ENCODE assay signal across 8 cellular contexts in the genomic region with DNA sequence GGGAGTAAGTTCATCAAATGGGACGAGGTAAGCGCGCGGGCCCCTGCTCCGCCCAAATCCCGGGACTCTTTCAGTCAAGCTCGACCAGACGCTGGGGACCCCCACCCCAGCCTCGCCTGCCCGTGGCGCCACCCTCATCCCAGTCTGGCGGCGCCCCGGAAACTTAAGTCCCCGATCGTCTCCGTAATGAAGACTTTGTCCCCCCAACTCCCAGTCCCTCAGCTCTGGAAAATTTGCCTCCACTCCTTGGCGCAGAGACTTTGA. TPM values are rescaled to one million over a fixed set of nuclear protein-coding genes. Genes with fewer than 3 reads are reported as not detected.
DNase-seq lines count a peak whose midpoint lies in the region; ATAC-seq, FAIRE-seq and TF ChIP-seq lines count a peak whose summit lies in the region.

No MANE protein-coding gene starts in this region.

- ATAC-seq in GM18502 (IDR thresholded peaks at IDR 0.05; ENCODE audit: poor library complexity, unreplicated experiment), result peak; percentile 17
- ATAC-seq in sciatic nerve, result peak; percentile 0
- no peak for ATAC-seq in GM21825 (IDR thresholded peaks at IDR 0.05; ENCODE audit: unreplicated experiment)

- H3K4me3 ChIP-seq in fibroblast of pulmonary artery (replicated peaks; ENCODE audit: low read depth, low read length), result peak overlapping the region; percentile 85

- POLR2A ChIA-PET in RWPE1 (lab: Yijun Ruan, JAX; ENCODE audit: low non-redundant PET), result interaction anchor here (1.4 kb wide), 1 partner anchor 16 kb away, joined by 4 read pairs; no protein-coding TSS in a partner anchor

- no peak for TF ChIP-seq POLR2A in H54 (IDR thresholded peaks at IDR 0.05; ENCODE audit: low read depth, low read length)

- TF ChIP-seq CTCF in RWPE1 (conservative IDR thresholded peaks at IDR 0.05; ENCODE audit: low read depth) (no peak), fibroblast of pulmonary artery (IDR thresholded peaks at IDR 0.05; ENCODE audit: low read length, missing control alignments) (no peak)

- intact Hi-C loops in sciatic nerve (cut with DNase I), result no loop called here

- CTCF ChIA-PET in RWPE1 (lab: Yijun Ruan, JAX), result interaction anchor here (0.6 to 2.7 kb wide), 6 partner anchors 12 to 50 kb away, joined by 3 to 19 read pairs (median 4); no protein-coding TSS in a partner anchor

- no peak for FAIRE-seq in H54 (lab: Jason Lieb, UNC)

- DNase-seq in RWPE1 (ENCODE audit: low spot score) (no peak), fibroblast of pulmonary artery (ENCODE audit: low read depth) (no peak), sciatic nerve (ENCODE audit: low spot score) (no peak), H54 (ENCODE audit: insufficient read length, low spot score) (no peak)
- DNase-seq in stimulated activated CD4-positive, alpha-beta T cell treated with anti-CD3 and anti-CD28 coated beads, Interleukin-1b, Interleukin-23, amount 100 ng/mL, for 48 hours, result no peak
- no peak for DNase-seq in stimulated activated CD4-positive, alpha-beta T cell treated with anti-CD3 and anti-CD28 coated beads, Interleukin-4, amount 100 ng/mL, for 4 hours

- peak overlapping the region; percentile 98 for H3K27ac ChIP-seq in RWPE1

RNA-seq across cellular contexts. Expression of gene PLCB3, which starts 0.3 kb away (rescaled TPM):
- total RNA-seq in sciatic nerve, result 23.6 TPM

RNA-seq across cellular contexts. Expression of gene PPP1R14B, which starts 4.9 kb away (rescaled TPM):
- total RNA-seq in sciatic nerve, result 48.8 TPM

RNA-seq across cellular contexts. Expression of gene FKBP2, which starts 10.8 kb away (rescaled TPM):
- 56.2 TPM for total RNA-seq in sciatic nerve

RNA-seq across cellular contexts. Expression of gene VEGFB, which starts 17.3 kb away (rescaled TPM):
- total RNA-seq in sciatic nerve, result 134 TPM

RNA-seq across cellular contexts. Expression of gene DNAJC4, which starts 21.3 kb away (rescaled TPM):
- total RNA-seq in sciatic nerve, result 30.4 TPM
